In the genomic region with DNA sequence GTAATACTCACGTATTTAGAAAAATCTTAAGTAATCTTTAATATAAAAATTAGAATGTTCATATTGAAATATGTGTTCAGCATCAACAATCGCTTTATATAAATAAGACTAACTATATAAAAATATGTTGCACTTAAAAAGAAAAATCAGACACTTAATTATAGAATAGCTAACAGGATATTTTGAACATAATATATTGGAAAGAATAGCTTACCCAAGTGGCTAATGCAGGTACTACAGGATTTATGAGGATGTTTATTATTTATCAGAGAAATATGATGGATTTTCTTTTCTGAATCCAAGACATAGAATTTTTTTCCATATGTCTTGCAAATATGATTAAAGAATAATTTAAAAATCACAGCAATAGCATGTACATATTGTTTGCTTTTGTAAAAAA, we compare ENCODE assay signal across 13 cellular contexts.
DNase-seq lines count a peak whose midpoint lies in the region; ATAC-seq, FAIRE-seq and TF ChIP-seq lines count a peak whose summit lies in the region.
"Had no signal": no experiment of that assay in that cellular context is flagged by ENCODE, and none has a peak within 500 bp of the region (broad histone marks: within the 10 kb centered on the region; RNA-seq: fewer than 3 reads in every experiment).

No MANE protein-coding gene starts in this region.

- 64% methylated on average over 2 of the region's 2 CpGs for WGBS in hepatocyte (ENCODE audit: low lambda C conversion rate, missing lambda C conversion rate)
- WGBS in ovary, 3 donors = 47 to 95% (median 68%) methylated on average over 2 of the region's 2 CpGs

- H3K4me3 ChIP-seq in BJ (ENCODE audit: low read depth, low read length) = no peak overlapping the region
- no peak overlapping the region for H3K4me3 ChIP-seq in hepatocyte
- H3K4me3 ChIP-seq in ovary = no peak overlapping the region
- H3K4me3 ChIP-seq: ascending aorta had no signal

- intact Hi-C loops in ovary (cut with DNase I) = no loop called here

- no peaks in the 10 kb centered on the region for H3K9me2 ChIP-seq in hepatocyte (replicated peaks; ENCODE audit: insufficient read depth)

- no peak for DNase-seq in BJ (ENCODE audit: low read depth)
- no peak for DNase-seq in hepatocyte (ENCODE audit: low spot score)
- DNase-seq in ovary = no peak
- no peak for DNase-seq in GM19239 (ENCODE audit: insufficient read length, low spot score)
- no peak for DNase-seq in ecto neural progenitor cell (ENCODE audit: low spot score)
- DNase-seq: foreskin melanocyte, NCI-H1092, NCI-H69, posterior cingulate gyrus had no signal

- H3K36me3 ChIP-seq in BJ (ENCODE audit: control insufficient read depth, insufficient read depth, low read length) = no peaks in the 10 kb centered on the region
- H3K36me3 ChIP-seq in hepatocyte (replicated peaks; ENCODE audit: insufficient read depth, low read depth) = no peaks in the 10 kb centered on the region
- no peaks in the 10 kb centered on the region for H3K36me3 ChIP-seq in ovary
- H3K36me3 ChIP-seq: ascending aorta had no signal

- TF ChIP-seq EP300 in ovary (IDR thresholded peaks at IDR 0.05) = no peak

- H3K27me3 ChIP-seq in BJ (ENCODE audit: control insufficient read depth, insufficient read depth, low read length) (no peaks in the 10 kb centered on the region), hepatocyte (no peaks in the 10 kb centered on the region), ovary (no peaks in the 10 kb centered on the region)
- H3K27me3 ChIP-seq: ascending aorta had no signal

- TF ChIP-seq CTCF in BJ (IDR thresholded peaks at IDR 0.05; ENCODE audit: insufficient read depth, low read depth, low read length) (0 out of 2 replicates have a peak, but pooled peaks have one; percentile 2), hepatocyte (IDR thresholded peaks at IDR 0.05; ENCODE audit: poor library complexity) (peak; percentile 20), ovary (IDR thresholded peaks at IDR 0.05) (no peak)

- no peaks in the 10 kb centered on the region for H4K20me1 ChIP-seq in hepatocyte (ENCODE audit: insufficient read depth, poor library complexity, severe bottlenecking)

- H3K79me2 ChIP-seq in hepatocyte = no peaks in the 10 kb centered on the region

- TF ChIP-seq POLR2A in GM18505 (IDR thresholded peaks at IDR 0.05; ENCODE audit: borderline replicate concordance, extremely low read depth, insufficient read depth, insufficient read length) (no peak), ovary (IDR thresholded peaks at IDR 0.05) (no peak)

- H2AFZ ChIP-seq in hepatocyte = no peak overlapping the region

- FAIRE-seq in TTC549 (lab: Jason Lieb, UNC) = peak; percentile 71
- no peak for FAIRE-seq in GM19239 (lab: Jason Lieb, UNC)

- POLR2A ChIA-PET in BJ (lab: Charles Lee) = no interaction called here

- CTCF ChIA-PET in BJ (lab: Yijun Ruan, JAX) = no interaction called here

- H3K27ac ChIP-seq in hepatocyte (no peak overlapping the region), ovary (no peak overlapping the region)
- H3K27ac ChIP-seq: ascending aorta had no signal

- no peaks in the 10 kb centered on the region for H3K4me1 ChIP-seq in hepatocyte (ENCODE audit: insufficient read depth)
- H3K4me1 ChIP-seq in ovary (ENCODE audit: insufficient read depth) = no peaks in the 10 kb centered on the region
- H3K4me1 ChIP-seq: ascending aorta had no signal

- no peak overlapping the region for H3K4me2 ChIP-seq in hepatocyte

- H3K9me3 ChIP-seq in hepatocyte (ENCODE audit: low read depth) (no peaks in the 10 kb centered on the region), ovary (no peaks in the 10 kb centered on the region)
- H3K9me3 ChIP-seq: ascending aorta had no signal

- ATAC-seq in GM18505 (IDR thresholded peaks at IDR 0.05; ENCODE audit: unreplicated experiment) (peak; percentile 60), GM21390 (IDR thresholded peaks at IDR 0.05; ENCODE audit: unreplicated experiment) (no peak)

Comparison
In these comparisons a context has a peak if more than half of its experiments do, and no peak if none do; other contexts are left out.
1. CTCF ChIP-seq: peak in BJ (single experiment) and hepatocyte (single experiment); none in ovary (0 of 3).